Comparison of ENCODE assay signal across 24 cellular contexts in genomic region chr15:101431748-101432147, GRCh38. TPM values are rescaled to one million over a fixed set of nuclear protein-coding genes. Genes with fewer than 3 reads are reported as not detected.
"Had no signal": no experiment of that assay in that cellular context is flagged by ENCODE, and none has a peak within 500 bp of the region (broad histone marks: within the 10 kb centered on the region; RNA-seq: fewer than 3 reads in every experiment).

No MANE protein-coding gene starts in this region.

- H3K36me3 ChIP-seq: SJSA1 had no signal

- H3K4me2 ChIP-seq: KMS-11 had no signal

- ATAC-seq: HepG2, Panc1, PC-3 had no signal

- H3K9me3 ChIP-seq: SJSA1 had no signal

- H3K4me1 ChIP-seq: SJSA1 had no signal

- H3K9ac ChIP-seq: KMS-11 had no signal

- FAIRE-seq: HepG2 had no signal

- H3K27ac ChIP-seq: KMS-11, SJSA1, SK-N-MC had no signal

- DNase-seq: IMR-90, Kasumi-1, MM.1S, NCI-H1092 treated with DMSO at 0.1 percent for 48 hours, NCI-H1436, NCI-H187, NCI-H2029, NCI-H2081 treated with DMSO at 0.1 percent for 48 hours, NCI-H2171, NCI-H226, NCI-H446, NCI-H510A, NCI-H524 treated with DMSO at 0.1 percent for 48 hours, NCI-H69, NCI-H774, PC-3, Right ventricle myocardium superior, SIG-M5 had no signal

- H3K4me3 ChIP-seq: SJSA1, SK-N-MC had no signal

RNA-seq across cellular contexts. Expression of gene PCSK6, which starts 57.8 kb away (rescaled TPM):
- total RNA-seq: IMR-90, M059J had no signal
- polyA plus RNA-seq: IMR-90 had no signal
